In the genomic region with DNA sequence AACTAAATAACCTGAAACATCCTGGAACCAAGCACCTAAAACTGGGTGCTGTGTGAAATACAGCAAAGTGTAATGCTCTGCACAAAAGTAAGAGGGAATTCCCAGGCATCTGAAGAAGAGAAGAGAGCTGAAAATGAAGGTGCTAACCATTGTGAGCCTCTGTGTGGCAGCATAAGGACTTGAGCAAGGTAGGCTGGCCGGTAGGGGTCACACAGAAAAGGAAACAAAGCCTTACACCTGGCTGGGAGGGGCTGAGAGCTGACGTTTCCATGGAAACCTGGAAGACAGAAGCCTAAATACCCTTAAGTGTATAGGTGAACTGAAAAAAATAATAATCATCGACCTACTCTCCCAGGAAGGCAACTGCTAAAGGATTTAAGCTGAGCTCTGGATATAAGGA, we compare ENCODE assay signal across 10 cellular contexts. TPM values are rescaled to one million over a fixed set of nuclear protein-coding genes. Genes with fewer than 3 reads are reported as not detected.
DNase-seq lines count a peak whose midpoint lies in the region; ATAC-seq, FAIRE-seq and TF ChIP-seq lines count a peak whose summit lies in the region.
"Had no signal": no experiment of that assay in that cellular context is flagged by ENCODE, and none has a peak within 500 bp of the region (broad histone marks: within the 10 kb centered on the region; RNA-seq: fewer than 3 reads in every experiment).

No MANE protein-coding gene starts in this region.

- H2AFZ ChIP-seq in MM.1S (ENCODE audit: low read length), result no peak overlapping the region

- peak; percentile 37 for TF ChIP-seq CTCF in MM.1S (IDR thresholded peaks at IDR 0.05; ENCODE audit: low read length)
- peak; percentile 6 for TF ChIP-seq CTCF in astrocyte of the cerebellum (IDR thresholded peaks at IDR 0.05; ENCODE audit: low read depth, low read length, missing control alignments)
- TF ChIP-seq CTCF in mucosa of descending colon (IDR thresholded peaks at IDR 0.05), result no peak

- H3F3A ChIP-seq in MM.1S (ENCODE audit: insufficient read depth, low read length), result no peaks in the 10 kb centered on the region; the same call in 1 of the 2 replicates

- no peaks in the 10 kb centered on the region for H3K9me2 ChIP-seq in MM.1S (replicated peaks; ENCODE audit: insufficient read depth, low read length)

- ATAC-seq in mucosa of descending colon, result peak; percentile 38
- ATAC-seq in HG03280 (IDR thresholded peaks at IDR 0.05; ENCODE audit: unreplicated experiment), result no peak

- no peaks in the 10 kb centered on the region for H3K27me3 ChIP-seq in MM.1S (replicated peaks; ENCODE audit: insufficient read depth, low read length)
- H3K27me3 ChIP-seq in effector memory CD4-positive, alpha-beta T cell (replicated peaks; ENCODE audit: control insufficient read depth, insufficient read depth, low read length, poor library complexity, severe bottlenecking), result no peaks in the 10 kb centered on the region

- in situ Hi-C loops in astrocyte of the cerebellum (cut with HindIII; ENCODE audit: low sequenced_read_pairs), result no loop called here

- H3K9ac ChIP-seq in MM.1S (ENCODE audit: low read length), result no peak overlapping the region

- no peak overlapping the region for H3K4me3 ChIP-seq in MM.1S (ENCODE audit: low read length)
- H3K4me3 ChIP-seq in astrocyte of the cerebellum (ENCODE audit: low read depth, low read length), result no peak overlapping the region
- no peak overlapping the region for H3K4me3 ChIP-seq in mucosa of descending colon
- no peak overlapping the region for H3K4me3 ChIP-seq in effector memory CD4-positive, alpha-beta T cell (ENCODE audit: insufficient read depth, low read depth, low read length, poor library complexity, severe bottlenecking)

- TF ChIP-seq POLR2A in GM12891 (IDR thresholded peaks at IDR 0.05; ENCODE audit: low read depth, low read length), result no peak

- intact Hi-C loops in mucosa of descending colon (cut with DNase I, micrococcal nuclease), result no loop called here

- peaks cover 13% of the 10 kb centered on the region for H4K20me1 ChIP-seq in MM.1S (ENCODE audit: insufficient read depth, low read length)

- H3K4me1 ChIP-seq in MM.1S (ENCODE audit: low read length) (0 out of 2 replicates have a peak, but pooled peaks cover 2% of the 10 kb centered on the region), mucosa of descending colon (ENCODE audit: low read depth) (no peaks in the 10 kb centered on the region)
- H3K4me1 ChIP-seq in effector memory CD4-positive, alpha-beta T cell (ENCODE audit: control insufficient read depth, insufficient read depth, low read length, poor library complexity, severe bottlenecking), result no peaks in the 10 kb centered on the region

- H3K36me3 ChIP-seq in MM.1S (replicated peaks; ENCODE audit: insufficient read depth, low read length) (0 out of 2 replicates have a peak, but pooled peaks cover 6% of the 10 kb centered on the region), mucosa of descending colon (ENCODE audit: low read depth) (no peaks in the 10 kb centered on the region)
- no peaks in the 10 kb centered on the region for H3K36me3 ChIP-seq in effector memory CD4-positive, alpha-beta T cell (ENCODE audit: control insufficient read depth, insufficient read depth, low read length)

- H3K9me3 ChIP-seq in MM.1S (replicated peaks; ENCODE audit: insufficient read depth, low read length), result no peaks in the 10 kb centered on the region
- H3K9me3 ChIP-seq in mucosa of descending colon, result no peaks in the 10 kb centered on the region
- H3K9me3 ChIP-seq in effector memory CD4-positive, alpha-beta T cell (ENCODE audit: control insufficient read depth, low read length), result no peaks in the 10 kb centered on the region

- no peak for DNase-seq in GM12891 (ENCODE audit: insufficient read length, low spot score)
- peak; percentile 56 for DNase-seq in MM.1S
- DNase-seq in astrocyte of the cerebellum (ENCODE audit: low read depth), result no peak
- DNase-seq in mucosa of descending colon, result no peak
- no peak for DNase-seq in caudate nucleus (lab: John Stamatoyannopoulos, UW)
- no peak for DNase-seq in effector memory CD4-positive, alpha-beta T cell
- no peak for DNase-seq in substantia nigra (lab: John Stamatoyannopoulos, UW)
- DNase-seq: activated CD8-positive, alpha-beta memory T cell treated with anti-CD3 and anti-CD28 coated beads, Interleukin-2, amount 50 U/mL, for 4 hours; stimulated activated CD4-positive, alpha-beta T cell treated with anti-CD3 and anti-CD28 coated beads, Interleukin-15, amount 100 ng/mL, for 24 hours had no signal

- H3K4me2 ChIP-seq in MM.1S (ENCODE audit: low read depth, low read length), result no peak overlapping the region

- H3K27ac ChIP-seq in MM.1S (ENCODE audit: low read length), result no peak overlapping the region
- no peak overlapping the region for H3K27ac ChIP-seq in caudate nucleus (ENCODE audit: low read depth, low read length)
- H3K27ac ChIP-seq in effector memory CD4-positive, alpha-beta T cell (ENCODE audit: insufficient read depth, low read length, poor library complexity, severe bottlenecking), result no peak overlapping the region
- no peak overlapping the region for H3K27ac ChIP-seq in substantia nigra (ENCODE audit: low read depth, low read length, poor library complexity, severe bottlenecking)

- peaks cover 95% of the 10 kb centered on the region for H3K79me2 ChIP-seq in MM.1S (ENCODE audit: low read length)

- peak; percentile 23 for FAIRE-seq in GM12891 (lab: Jason Lieb, UNC)

TF ChIP-seq in GM12891, 5 proteins besides CTCF, POLR2A, EP300 and RAD21:
- TF ChIP-seq PAX5 (IDR thresholded peaks at IDR 0.05; ENCODE audit: insufficient read depth, low read length, severe bottlenecking) (no peak), TAF1 (IDR thresholded peaks at IDR 0.05; ENCODE audit: low read depth, low read length) (no peak), SPI1 (IDR thresholded peaks at IDR 0.05; ENCODE audit: low read depth, low read length) (no peak), POLR2AphosphoS5 (IDR thresholded peaks at IDR 0.05; ENCODE audit: low read depth, low read length) (no peak), POU2F2 (IDR thresholded peaks at IDR 0.05; ENCODE audit: low read depth, low read length) (no peak)

RNA-seq across cellular contexts. Expression of gene CUL1, which starts 48.6 kb away (rescaled TPM):
- 30.8 TPM for polyA plus RNA-seq in GM12891 (2012; ENCODE audit: low read depth, missing spikeins)
- 10 to 100 TPM; 28.7 to 58.1 (median 33.3) TPM for total RNA-seq in mucosa of descending colon
